Comparison of ENCODE assay signal across 11 cellular contexts in genomic region chr13:24541127-24541475, GRCh38. TPM values are rescaled to one million over a fixed set of nuclear protein-coding genes. Genes with fewer than 3 reads are reported as not detected.
DNase-seq lines count a peak whose midpoint lies in the region; TF ChIP-seq lines count a peak whose summit lies in the region.
"Had no signal": no experiment of that assay in that cellular context is flagged by ENCODE, and none has a peak within 500 bp of the region (broad histone marks: within the 10 kb centered on the region; RNA-seq: fewer than 3 reads in every experiment).

No MANE protein-coding gene starts in this region.

- H3K27me3 Mint-ChIP-seq in MCF 10A (ENCODE audit: insufficient read depth, unreplicated experiment) (peaks cover 25% of the 10 kb centered on the region), mesothelial cell of epicardium (ENCODE audit: low read depth) (peaks cover 73% of the 10 kb centered on the region)

- no peak overlapping the region for H3K27ac ChIP-seq in breast epithelium
- H3K27ac ChIP-seq in tibial nerve, result no peak overlapping the region

- TF ChIP-seq CTCF in breast epithelium (IDR thresholded peaks at IDR 0.05) (no peak), MCF 10A (IDR thresholded peaks at IDR 0.05; ENCODE audit: unreplicated experiment) (no peak), choroid plexus epithelial cell (conservative IDR thresholded peaks at IDR 0.05; ENCODE audit: low read depth, low read length) (no peak), mesothelial cell of epicardium (IDR thresholded peaks at IDR 0.05; ENCODE audit: unreplicated experiment) (no peak), tibial nerve (IDR thresholded peaks at IDR 0.05) (no peak)

- H3K4me3 ChIP-seq in breast epithelium (peak overlapping the region; percentile 37 to 68 (median 48)), choroid plexus epithelial cell (ENCODE audit: low read depth, low read length) (peak overlapping the region; percentile 53), tibial nerve (peak overlapping the region in 3 of 4 donors; percentile 21 to 52 (median 37))

- no peak overlapping the region for H3K27ac Mint-ChIP-seq in MCF 10A (ENCODE audit: low read depth, unreplicated experiment)
- no peak overlapping the region for H3K27ac Mint-ChIP-seq in mesothelial cell of epicardium
- H3K27ac Mint-ChIP-seq: CD4-positive, CD25-positive, alpha-beta regulatory T cell; T-helper 1 cell treated with Interleukin-12 subunit alpha and Interleukin-12 subunit beta and Interleukin-4 antibody, amounts not matched to agents 30 μg/mL and 1 μg/mL, for 36 hours had no signal

- DNase-seq in breast epithelium (ENCODE audit: low spot score in 2 of 2), result no peak
- no peak for DNase-seq in MCF 10A (ENCODE audit: unreplicated experiment)
- DNase-seq in choroid plexus epithelial cell (ENCODE audit: low read depth), result no peak
- no peak for DNase-seq in mesothelial cell of epicardium (ENCODE audit: low spot score in 2 of 2, unreplicated experiment in 2 of 2)
- no peak for DNase-seq in tibial nerve (ENCODE audit: low spot score in 2 of 2)
- no peak for DNase-seq in stimulated activated CD4-positive, alpha-beta T cell treated with anti-CD3 and anti-CD28 coated beads, Interleukin-15, amount 100 ng/mL, for 24 hours
- DNase-seq in iPS-NIHi7 (ENCODE audit: extremely low spot score), result no peak
- no peak for DNase-seq in 8988T
- DNase-seq: NCI-H2081 treated with DMSO at 0.1 percent for 48 hours had no signal

- no peak for TF ChIP-seq POLR2A in breast epithelium (IDR thresholded peaks at IDR 0.05)
- no peak for TF ChIP-seq POLR2A in tibial nerve (IDR thresholded peaks at IDR 0.05)

- H3K4me1 ChIP-seq in breast epithelium (no peaks in the 10 kb centered on the region), tibial nerve (peaks cover 0 to 10% (median 4%) of the 10 kb centered on the region in 4 donors)

- H3K36me3 Mint-ChIP-seq in MCF 10A (ENCODE audit: insufficient read depth, unreplicated experiment) (no peaks in the 10 kb centered on the region), mesothelial cell of epicardium (no peaks in the 10 kb centered on the region)
- H3K36me3 Mint-ChIP-seq: CD4-positive, CD25-positive, alpha-beta regulatory T cell had no signal

- no peaks in the 10 kb centered on the region for H3K4me1 Mint-ChIP-seq in MCF 10A (ENCODE audit: insufficient read depth, unreplicated experiment)
- peaks cover 4% of the 10 kb centered on the region for H3K4me1 Mint-ChIP-seq in mesothelial cell of epicardium

- H3K36me3 ChIP-seq in breast epithelium (no peaks in the 10 kb centered on the region), tibial nerve (no peaks in the 10 kb centered on the region)

- intact Hi-C loops in breast epithelium (cut with DNase I; ENCODE audit: low total_unique reads), result no loop called here
- intact Hi-C loops in MCF 10A (cut with micrococcal nuclease), result no loop called here

- POLR2A ChIA-PET in MCF 10A (lab: Yijun Ruan, JAX), result interaction anchor here (0.6 kb wide), 3 partner anchors 12 to 124 kb away, joined by 3 read pairs; partner anchors contain the start of gene PARP4

- H3K9me3 ChIP-seq in breast epithelium (no peaks in the 10 kb centered on the region), tibial nerve (no peaks in the 10 kb centered on the region)

- H3K4me3 Mint-ChIP-seq in MCF 10A (ENCODE audit: unreplicated experiment), result no peak overlapping the region
- H3K4me3 Mint-ChIP-seq in mesothelial cell of epicardium, result peak overlapping the region; percentile 76

- WGBS in tibial nerve, 2 donors, result 28 to 35% methylated on average over 9 to 11 of the region's 11 CpGs

- BruUV-seq in MCF 10A (replicated peaks; lab: Mats Ljungman, UMichigan), result no TSS peak

- H3K27me3 ChIP-seq in breast epithelium (peaks cover 0 to 15% of the 10 kb centered on the region in 2 donors), tibial nerve (peaks cover 2 to 39% of the 10 kb centered on the region in 2 donors)

- H3K9me3 Mint-ChIP-seq in MCF 10A (ENCODE audit: unreplicated experiment), result no peaks in the 10 kb centered on the region
- H3K9me3 Mint-ChIP-seq in mesothelial cell of epicardium, result no peaks in the 10 kb centered on the region
- H3K9me3 Mint-ChIP-seq: T-helper 1 cell treated with Interleukin-12 subunit alpha and Interleukin-12 subunit beta and Interleukin-4 antibody, amounts not matched to agents 30 μg/mL and 1 μg/mL, for 36 hours had no signal

- no peak for TF ChIP-seq EP300 in tibial nerve (IDR thresholded peaks at IDR 0.05)

- CTCF ChIA-PET in MCF 10A (lab: Yijun Ruan, JAX), result no interaction called here

RNA-seq across cellular contexts. Expression of gene PARP4, which starts 28.5 kb away (rescaled TPM):
- total RNA-seq in breast epithelium (10 to 100 TPM; 54.1 to 67.0 (median 62.5) TPM), MCF 10A (2022) (30.9 and 34.3 TPM in 2 replicates), mesothelial cell of epicardium (42.8 to 44.2 TPM (median 43.1 TPM) in 3 replicates), tibial nerve (10 to 100 TPM; 44.4 to 51.0 (median 46.8) TPM)
